In genomic region chr21:9361615-9362014, GRCh38 we compare ENCODE assay signal across 8 cellular contexts.
DNase-seq lines count a peak whose midpoint lies in the region; FAIRE-seq and TF ChIP-seq lines count a peak whose summit lies in the region.
"Not testable (repeated sequence)": the region's sequence is repeated elsewhere in the genome, so short reads cannot be mapped to it uniquely, and the experiment has no call there.

No MANE protein-coding gene starts in this region.

- H3K4me1 Mint-ChIP-seq in CD14-positive monocyte; activated CD4-positive, alpha-beta T cell treated with anti-CD3 and anti-CD28 coated beads, Interleukin-2, amount 10 ng/mL, durations not matched to agents 24 days and 14 days; osteocyte (ENCODE audit: unreplicated experiment): not testable (repeated sequence)

- H3K4me3 ChIP-seq in kidney (ENCODE audit: low read length in 2 of 2); sigmoid colon: not testable (repeated sequence)

- H3K9me3 Mint-ChIP-seq in CD14-positive monocyte = peaks cover 5 to 14% (median 6%) of the 10 kb centered on the region in 7 donors
- H3K9me3 Mint-ChIP-seq in activated CD4-positive, alpha-beta T cell treated with anti-CD3 and anti-CD28 coated beads, Interleukin-2, amount 10 ng/mL, durations not matched to agents 24 days and 14 days; osteocyte (ENCODE audit: unreplicated experiment): not testable (repeated sequence)

- not testable (repeated sequence) for TF ChIP-seq EP300 in sigmoid colon (IDR thresholded peaks at IDR 0.05)

- not testable (repeated sequence) for H3K27me3 Mint-ChIP-seq in CD14-positive monocyte (ENCODE audit: low read depth in 3 of 3); activated CD4-positive, alpha-beta T cell treated with anti-CD3 and anti-CD28 coated beads, Interleukin-2, amount 10 ng/mL, durations not matched to agents 24 days and 14 days; osteocyte (ENCODE audit: unreplicated experiment)

- not testable (repeated sequence) for TF ChIP-seq CTCF in CD14-positive monocyte (IDR thresholded peaks at IDR 0.05); kidney (IDR thresholded peaks at IDR 0.05; ENCODE audit: borderline replicate concordance, extremely low read depth, insufficient read depth); osteocyte (IDR thresholded peaks at IDR 0.05); sigmoid colon (IDR thresholded peaks at IDR 0.05)

- intact Hi-C loops in CD14-positive monocyte (cut with micrococcal nuclease); activated CD4-positive, alpha-beta T cell treated with anti-CD3 and anti-CD28 coated beads, Interleukin-2, amount 10 ng/mL, durations not matched to agents 24 days and 14 days (cut with micrococcal nuclease); cardiac septum (cut with DNase I); kidney (cut with DNase I); sigmoid colon (cut with DNase I): not testable (repeated sequence)

- H3K4me3 Mint-ChIP-seq in CD14-positive monocyte; activated CD4-positive, alpha-beta T cell treated with anti-CD3 and anti-CD28 coated beads, Interleukin-2, amount 10 ng/mL, durations not matched to agents 24 days and 14 days; osteocyte (ENCODE audit: unreplicated experiment): not testable (repeated sequence)

- DNase-seq in CD14-positive monocyte (ENCODE audit: low spot score) = peak; percentile 37
- DNase-seq in activated CD4-positive, alpha-beta T cell treated with anti-CD3 and anti-CD28 coated beads, Interleukin-2, amount 10 ng/mL, durations not matched to agents 24 days and 14 days = peak; percentile 41
- DNase-seq in activated naive CD4-positive, alpha-beta T cell treated with anti-CD3 and anti-CD28 coated beads, Interleukin-2, amount 50 U/mL, for 16 hours = peak; percentile 10
- peak; percentile 5 for DNase-seq in dedifferentiated amniotic fluid mesenchymal stem cell (ENCODE audit: extremely low spot score)
- peak; percentile 66 for DNase-seq in cardiac septum (ENCODE audit: low spot score)
- peak; percentile 3 for DNase-seq in kidney
- peak; percentile 86 for DNase-seq in osteocyte (ENCODE audit: extremely low spot score, unreplicated experiment)
- DNase-seq in sigmoid colon = peak; percentile 19

- H3K36me3 ChIP-seq in kidney (ENCODE audit: control insufficient read depth in 1 of 2, insufficient read depth in 2 of 2, low read length in 2 of 2); sigmoid colon: not testable (repeated sequence)

- no CpG with 5 or more reads among the region's 1 CpG for WGBS in sigmoid colon, 2 donors

- H3K36me3 Mint-ChIP-seq in CD14-positive monocyte; activated CD4-positive, alpha-beta T cell treated with anti-CD3 and anti-CD28 coated beads, Interleukin-2, amount 10 ng/mL, durations not matched to agents 24 days and 14 days (ENCODE audit: low read depth); osteocyte (ENCODE audit: unreplicated experiment): not testable (repeated sequence)

- TF ChIP-seq POLR2A in sigmoid colon (IDR thresholded peaks at IDR 0.05) = not testable (repeated sequence)

- not testable (repeated sequence) for FAIRE-seq in kidney (lab: Jason Lieb, UNC)

- not testable (repeated sequence) for H3K4me1 ChIP-seq in kidney (ENCODE audit: control insufficient read depth in 1 of 2, insufficient read depth in 1 of 2, low read depth in 1 of 2, low read length in 2 of 2); sigmoid colon

- H3K9ac ChIP-seq in kidney (ENCODE audit: low read length in 2 of 2) = not testable (repeated sequence)

- H3K27me3 ChIP-seq in sigmoid colon = not testable (repeated sequence)

- H3K27ac Mint-ChIP-seq in CD14-positive monocyte; activated CD4-positive, alpha-beta T cell treated with anti-CD3 and anti-CD28 coated beads, Interleukin-2, amount 10 ng/mL, durations not matched to agents 24 days and 14 days; osteocyte (ENCODE audit: unreplicated experiment): not testable (repeated sequence)

- not testable (repeated sequence) for H3K9me3 ChIP-seq in kidney (ENCODE audit: control insufficient read depth in 1 of 2, low read length in 2 of 2); sigmoid colon

- not testable (repeated sequence) for H3K27ac ChIP-seq in kidney (ENCODE audit: low read depth in 2 of 2, low read length in 2 of 2); sigmoid colon

Comparison
In these comparisons a context has a peak if more than half of its experiments do, and no peak if none do; other contexts are left out.
1. DNase-seq: peak in every context shown above with its lines; median percentile 86 in osteocyte; 66 in cardiac septum; 41 in activated CD4-positive, alpha-beta T cell treated with anti-CD3 and anti-CD28 coated beads, Interleukin-2, amount 10 ng/mL, durations not matched to agents 24 days and 14 days; 37 in CD14-positive monocyte; 19 in sigmoid colon; 10 in activated naive CD4-positive, alpha-beta T cell treated with anti-CD3 and anti-CD28 coated beads, Interleukin-2, amount 50 U/mL, for 16 hours; 5 in dedifferentiated amniotic fluid mesenchymal stem cell; 3 in kidney.